ENCODE assay signal across 18 cellular contexts in genomic region chr2:148967484-148967883, GRCh38.
DNase-seq lines count a peak whose midpoint lies in the region; ATAC-seq, FAIRE-seq and TF ChIP-seq lines count a peak whose summit lies in the region.
"Had no signal": no experiment of that assay in that cellular context is flagged by ENCODE, and none has a peak within 500 bp of the region (broad histone marks: within the 10 kb centered on the region; RNA-seq: fewer than 3 reads in every experiment).

No MANE protein-coding gene starts in this region.

- TF ChIP-seq RAD21 in HepG2 (CRISPR knock-in tag; IDR thresholded peaks at IDR 0.05), result no peak

- no peaks in the 10 kb centered on the region for H3K79me2 ChIP-seq in HepG2 (ENCODE audit: insufficient read depth, low read length)

- TF ChIP-seq POLR2A in HepG2 (IDR thresholded peaks at IDR 0.05; ENCODE audit: insufficient read depth in 1 of 2, low read depth in 2 of 2, low read length in 2 of 2) (no peak), right lobe of liver (IDR thresholded peaks at IDR 0.05) (no peak)

- H3K36me3 ChIP-seq in HepG2 (replicated peaks in 1 of 2; ENCODE audit: control insufficient read depth in 1 of 2, insufficient read depth in 2 of 2, low read length in 2 of 2) (no peaks in the 10 kb centered on the region), right lobe of liver (no peaks in the 10 kb centered on the region)
- H3K36me3 ChIP-seq: adrenal gland, gastroesophageal sphincter, lower lobe of right lung had no signal

- H3K9me3 ChIP-seq in HepG2 (ENCODE audit: low read length) (no peaks in the 10 kb centered on the region), right lobe of liver (no peaks in the 10 kb centered on the region)
- H3K9me3 ChIP-seq: adrenal gland, gastroesophageal sphincter, lower lobe of right lung had no signal

- no peak overlapping the region for H3K27ac ChIP-seq in HepG2 (ENCODE audit: extremely low read length, insufficient read depth, low read length)
- H3K27ac ChIP-seq in right lobe of liver, result no peak overlapping the region
- H3K27ac ChIP-seq: adrenal gland, gastroesophageal sphincter, lower lobe of right lung, RWPE1 had no signal

- in situ Hi-C loops in HepG2 (cut with HindIII; ENCODE audit: extremely low pct_ligation_motif_present, low pct_unique_long_range_greater_than_20kb), result no loop called here
- in situ Hi-C loops in astrocyte of the spinal cord (cut with HindIII; ENCODE audit: low sequenced_read_pairs), result no loop called here
- in situ Hi-C loops in GM13977 (cut with MboI; ENCODE audit: low pct_unique_long_range_greater_than_20kb, low sequenced_read_pairs, unreplicated experiment), result no loop called here

- no peak overlapping the region for H3K4me3 ChIP-seq in HepG2 (replicated peaks in 1 of 3; ENCODE audit: insufficient read depth in 1 of 3, low read depth in 2 of 3, low read length in 3 of 3)
- H3K4me3 ChIP-seq in right lobe of liver, result no peak overlapping the region
- no peak overlapping the region for H3K4me3 ChIP-seq in astrocyte of the spinal cord (ENCODE audit: low read depth, low read length)
- H3K4me3 ChIP-seq: adrenal gland, gastroesophageal sphincter, lower lobe of right lung had no signal

- POLR2A ChIA-PET in HepG2 (lab: Yijun Ruan, JAX), result no interaction called here

- no peak overlapping the region for H3K9ac ChIP-seq in HepG2 (ENCODE audit: insufficient read depth, low read depth, low read length)

- FAIRE-seq in HepG2 (lab: Jason Lieb, UNC), result no peak
- FAIRE-seq: endometrium had no signal

- H3K4me2 ChIP-seq in HepG2 (ENCODE audit: low read depth, low read length), result no peak overlapping the region

- H4K20me1 ChIP-seq in HepG2 (ENCODE audit: insufficient read depth, low read length), result no peaks in the 10 kb centered on the region

- no peak overlapping the region for H2AFZ ChIP-seq in HepG2 (ENCODE audit: low read length)

- TF ChIP-seq CTCF in HepG2 (CRISPR knock-in tag; IDR thresholded peaks at IDR 0.05), result peak; percentile 41; the same call in 1 of the 2 replicates
- no peak for TF ChIP-seq CTCF in right lobe of liver (IDR thresholded peaks at IDR 0.05)
- TF ChIP-seq CTCF in astrocyte of the spinal cord (IDR thresholded peaks at IDR 0.05; ENCODE audit: low read depth, low read length), result peak; percentile 17
- TF ChIP-seq CTCF in GM13977 (IDR thresholded peaks at IDR 0.05; ENCODE audit: extremely low read depth, insufficient read depth, missing control alignments), result no peak

- no peak for ATAC-seq in HepG2
- no peak for ATAC-seq in right lobe of liver
- ATAC-seq in HG03432 (IDR thresholded peaks at IDR 0.05; ENCODE audit: unreplicated experiment), result no peak
- no peak for ATAC-seq in HG03521 (IDR thresholded peaks at IDR 0.05; ENCODE audit: unreplicated experiment)
- ATAC-seq in HG03159 (IDR thresholded peaks at IDR 0.05; ENCODE audit: unreplicated experiment), result no peak
- ATAC-seq: gastroesophageal sphincter; lower lobe of right lung; naive thymus-derived CD4-positive, alpha-beta T cell had no signal

- H3K4me1 ChIP-seq in HepG2 (ENCODE audit: insufficient read depth, low read length) (no peaks in the 10 kb centered on the region), right lobe of liver (peaks cover 0 to 6% (median 0%) of the 10 kb centered on the region in 4 donors)
- H3K4me1 ChIP-seq: adrenal gland had no signal

- H3K27me3 ChIP-seq in HepG2 (ENCODE audit: control insufficient read depth in 1 of 2, insufficient read depth in 2 of 2, low read length in 2 of 2), result peaks cover 0 to 15% of the 10 kb centered on the region in 2 experiments; a peak in 2 of 5 replicates
- no peaks in the 10 kb centered on the region for H3K27me3 ChIP-seq in right lobe of liver
- H3K27me3 ChIP-seq: adrenal gland, gastroesophageal sphincter had no signal

- TF ChIP-seq EP300 in HepG2 (IDR thresholded peaks at IDR 0.05; ENCODE audit: low read depth in 2 of 2, low read length in 2 of 2) (no peak), HepG2 (CRISPR knock-in tag; IDR thresholded peaks at IDR 0.05; ENCODE audit: borderline replicate concordance) (no peak)

- WGBS in HepG2 (ENCODE audit: low lambda C conversion rate), result 23% methylated on average over 7 of the region's 7 CpGs
- 83% methylated on average over 6 of the region's 7 CpGs for WGBS in right lobe of liver (ENCODE audit: insufficient coverage, low coverage, low lambda C conversion rate, missing lambda C conversion rate)

- CTCF ChIA-PET in HepG2 (lab: Yijun Ruan, JAX; ENCODE audit: low intra/inter-chr PET ratio, low total read pairs), result no interaction called here

- DNase-seq in HepG2 (ENCODE audit: low spot score) (no peak), right lobe of liver (no peak), astrocyte of the spinal cord (ENCODE audit: low read depth, low spot score) (no peak), iris pigment epithelial cell (ENCODE audit: low read depth) (peak; percentile 7), GM13977 (ENCODE audit: low spot score) (no peak)
- DNase-seq: activated B cell treated with CpG ODN at 0.5 μM for 24 hours; adrenal gland; cerebellar nuclear complex; lower lobe of right lung; naive thymus-derived CD4-positive, alpha-beta T cell; NCI-H2029 treated with DMSO at 0.1 percent for 48 hours; NCI-H526 treated with DMSO at 0.1 percent for 48 hours had no signal

- intact Hi-C loops in HepG2 (cut with micrococcal nuclease; ENCODE audit: unreplicated experiment) (no loop called here), right lobe of liver (cut with DNase I) (no loop called here)

- no TSS peak for BruUV-seq in HepG2 (replicated peaks; lab: Mats Ljungman, UMichigan)

TF ChIP-seq in HepG2, 621 proteins besides CTCF, POLR2A, EP300 and RAD21:
- TF ChIP-seq STAG1 (CRISPR knock-in tag; IDR thresholded peaks at IDR 0.05), result peak; percentile 42
- TF ChIP-seq ZNF260 (CRISPR knock-in tag; IDR thresholded peaks at IDR 0.05; ENCODE audit: borderline replicate concordance, low read depth), result no peak

Comparison
In these comparisons a context has a peak if more than half of its experiments do, and no peak if none do; other contexts are left out.
1. CTCF ChIP-seq: peak in HepG2 (single experiment) and astrocyte of the spinal cord (single experiment); none in right lobe of liver (0 of 4) and GM13977 (single experiment).